ENCODE assay signal across 18 cellular contexts in the genomic region with DNA sequence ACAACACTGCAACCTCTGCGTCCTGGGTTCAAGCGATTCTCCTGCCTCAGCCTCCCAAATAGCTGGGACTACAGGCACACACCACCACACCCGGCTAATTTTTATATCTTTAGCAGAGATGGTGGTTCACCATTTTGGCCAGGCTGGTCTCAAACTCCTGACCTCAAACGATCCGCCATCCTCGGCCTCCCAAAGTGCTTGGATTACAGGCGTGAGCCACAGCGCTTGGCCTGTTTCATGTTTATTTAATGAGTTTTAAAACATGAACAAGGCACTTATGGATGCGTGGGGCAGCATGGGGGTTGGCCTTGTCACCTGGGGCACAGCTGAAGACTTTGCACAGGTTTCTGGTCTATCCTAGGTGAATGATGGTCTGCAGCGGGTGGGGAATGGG. TPM values are rescaled to one million over a fixed set of nuclear protein-coding genes. Genes with fewer than 3 reads are reported as not detected.
A peak's percentile ranks its signal among the peaks of the same experiment; 100 is the strongest.
DNase-seq lines count a peak whose midpoint lies in the region; ATAC-seq, FAIRE-seq and TF ChIP-seq lines count a peak whose summit lies in the region.
"Not testable (repeated sequence)": the region's sequence is repeated elsewhere in the genome, so short reads cannot be mapped to it uniquely, and the experiment has no call there.
"Had no signal": no experiment of that assay in that cellular context is flagged by ENCODE, and none has a peak within 500 bp of the region (broad histone marks: within the 10 kb centered on the region; RNA-seq: fewer than 3 reads in every experiment).

No MANE protein-coding gene starts in this region.

- H3K36me3 ChIP-seq in iPS-15b (ENCODE audit: control insufficient read depth, insufficient read depth, low read length): not testable (repeated sequence)

- POLR2A ChIA-PET in A549 (lab: Yijun Ruan, JAX): interaction anchor here (0.6 kb wide), 1 partner anchor 94 kb away, joined by 3 read pairs; no protein-coding TSS in a partner anchor

- CTCF ChIA-PET in A549 (lab: Yijun Ruan, JAX): interaction anchor here (0.6 to 13.8 kb wide), 22 partner anchors 8 to 187 kb away, joined by 3 to 163 read pairs (median 4); a partner anchor contains a TSS

- H3K4me3 Mint-ChIP-seq in IgD-negative memory B cell (peak overlapping the region; percentile 83 to 99 (median 90)), brain (peak overlapping the region in 3 of 5 experiments; percentile 26 to 57 (median 30)), nephron progenitor cell (peak overlapping the region; percentile 58)
- peak overlapping the region; percentile 100 for H3K4me3 Mint-ChIP-seq in T-helper 2 cell treated with Interferon-gamma antibody and Interleukin-4, amounts not matched to agents 5 μg/mL and 100 μg/mL, for 36 hours
- H3K4me3 Mint-ChIP-seq in activated T-helper 1 cell treated with anti-CD3 and anti-CD28 coated beads, Interleukin-12 subunit alpha, Interleukin-12 subunit beta, Interleukin-2, Interleukin-4 antibody, amounts not matched to agents 30 ng/mL and 10 ng/mL and 1 ng/mL, durations not matched to agents 14 hours and 24 hours and 36 hours: peak overlapping the region; percentile 100

- not testable (repeated sequence) for H3K27me3 ChIP-seq in iPS-15b (ENCODE audit: control insufficient read depth, insufficient read depth, low read length)

- TF ChIP-seq POLR2A in A549 (IDR thresholded peaks at IDR 0.05; ENCODE audit: low read length): not testable (repeated sequence)

- H3K9me3 Mint-ChIP-seq in IgD-negative memory B cell; T-helper 2 cell treated with Interferon-gamma antibody and Interleukin-4, amounts not matched to agents 5 μg/mL and 100 μg/mL, for 36 hours; activated T-helper 1 cell treated with anti-CD3 and anti-CD28 coated beads, Interleukin-12 subunit alpha, Interleukin-12 subunit beta, Interleukin-2, Interleukin-4 antibody, amounts not matched to agents 30 ng/mL and 10 ng/mL and 1 ng/mL, durations not matched to agents 14 hours and 24 hours and 36 hours; brain; nephron progenitor cell: not testable (repeated sequence)

- H3K27me3 Mint-ChIP-seq in IgD-negative memory B cell; T-helper 2 cell treated with Interferon-gamma antibody and Interleukin-4, amounts not matched to agents 5 μg/mL and 100 μg/mL, for 36 hours (ENCODE audit: low read depth); activated T-helper 1 cell treated with anti-CD3 and anti-CD28 coated beads, Interleukin-12 subunit alpha, Interleukin-12 subunit beta, Interleukin-2, Interleukin-4 antibody, amounts not matched to agents 30 ng/mL and 10 ng/mL and 1 ng/mL, durations not matched to agents 14 hours and 24 hours and 36 hours (ENCODE audit: insufficient read depth): not testable (repeated sequence)
- peaks cover 69% of the 10 kb centered on the region for H3K27me3 Mint-ChIP-seq in brain
- peaks cover 50% of the 10 kb centered on the region for H3K27me3 Mint-ChIP-seq in nephron progenitor cell (ENCODE audit: low read depth, poor library complexity)

- H3K9me3 ChIP-seq in A549; iPS-15b (ENCODE audit: control insufficient read depth, insufficient read depth, low read length): not testable (repeated sequence)

- H3K4me1 Mint-ChIP-seq in IgD-negative memory B cell (peaks cover 21 to 22% (median 21%) of the 10 kb centered on the region in 3 donors), brain (peaks cover 28% of the 10 kb centered on the region), nephron progenitor cell (peaks cover 65% of the 10 kb centered on the region)
- H3K4me1 Mint-ChIP-seq in T-helper 2 cell treated with Interferon-gamma antibody and Interleukin-4, amounts not matched to agents 5 μg/mL and 100 μg/mL, for 36 hours (ENCODE audit: low read depth): peaks cover 35% of the 10 kb centered on the region
- H3K4me1 Mint-ChIP-seq in activated T-helper 1 cell treated with anti-CD3 and anti-CD28 coated beads, Interleukin-12 subunit alpha, Interleukin-12 subunit beta, Interleukin-2, Interleukin-4 antibody, amounts not matched to agents 30 ng/mL and 10 ng/mL and 1 ng/mL, durations not matched to agents 14 hours and 24 hours and 36 hours (ENCODE audit: low read depth): peaks cover 40% of the 10 kb centered on the region

- not testable (repeated sequence) for FAIRE-seq in A549 (lab: Jason Lieb, UNC)

- TF ChIP-seq CTCF in A549 (IDR thresholded peaks at IDR 0.05); brain (conservative IDR thresholded peaks at IDR 0.05); nephron progenitor cell (IDR thresholded peaks at IDR 0.05): not testable (repeated sequence)

- not testable (repeated sequence) for H3K4me3 ChIP-seq in A549
- peak overlapping the region; percentile 86 for H3K4me3 ChIP-seq in iPS-15b (ENCODE audit: low read depth, low read length)

- H3K4me1 ChIP-seq in A549: not testable (repeated sequence)
- peaks cover 18% of the 10 kb centered on the region for H3K4me1 ChIP-seq in iPS-15b (ENCODE audit: control insufficient read depth, insufficient read depth, low read length)

- WGBS in A549 (ENCODE audit: missing lambda C conversion rate): 88% methylated on average over 10 of the region's 10 CpGs

- not testable (repeated sequence) for H3K27ac Mint-ChIP-seq in IgD-negative memory B cell; T-helper 2 cell treated with Interferon-gamma antibody and Interleukin-4, amounts not matched to agents 5 μg/mL and 100 μg/mL, for 36 hours; activated T-helper 1 cell treated with anti-CD3 and anti-CD28 coated beads, Interleukin-12 subunit alpha, Interleukin-12 subunit beta, Interleukin-2, Interleukin-4 antibody, amounts not matched to agents 30 ng/mL and 10 ng/mL and 1 ng/mL, durations not matched to agents 14 hours and 24 hours and 36 hours; brain; nephron progenitor cell

- H3K4me2 ChIP-seq in A549: peak overlapping the region; percentile 88

- not testable (repeated sequence) for TF ChIP-seq RAD21 in A549 (conservative IDR thresholded peaks at IDR 0.05 in 1 of 2, IDR thresholded peaks at IDR 0.05 in 1 of 2)

- TF ChIP-seq EP300 in A549 (IDR thresholded peaks at IDR 0.05): not testable (repeated sequence)

- not testable (repeated sequence) for H3K9ac ChIP-seq in iPS-15b (ENCODE audit: low read depth, low read length)

- intact Hi-C loops in activated T-helper 1 cell treated with anti-CD3 and anti-CD28 coated beads, Interleukin-12 subunit alpha, Interleukin-12 subunit beta, Interleukin-2, Interleukin-4 antibody, amounts not matched to agents 30 ng/mL and 10 ng/mL and 1 ng/mL, durations not matched to agents 14 hours and 24 hours and 36 hours (cut with micrococcal nuclease): loop anchor here (1.0 to 10.0 kb wide), 2 partner anchors 12 to 592 kb away; a partner anchor contains a TSS

- ATAC-seq in A549: not testable (repeated sequence)

- DNase-seq in A549 (ENCODE audit: low read depth in 1 of 2, low spot score in 1 of 2); T-helper 2 cell treated with Interferon-gamma antibody and Interleukin-4, amounts not matched to agents 5 μg/mL and 100 μg/mL, for 36 hours (ENCODE audit: low spot score); activated T-helper 1 cell treated with anti-CD3 and anti-CD28 coated beads, Interleukin-12 subunit alpha, Interleukin-12 subunit beta, Interleukin-2, Interleukin-4 antibody, amounts not matched to agents 30 ng/mL and 10 ng/mL and 1 ng/mL, durations not matched to agents 14 hours and 24 hours and 36 hours (ENCODE audit: low spot score); nephron progenitor cell: not testable (repeated sequence)
- DNase-seq in DMS53 (lab: John Stamatoyannopoulos, UW): peak; percentile 41

- not testable (repeated sequence) for H3K27ac ChIP-seq in A549

- H3K36me3 Mint-ChIP-seq in IgD-negative memory B cell; brain; nephron progenitor cell (ENCODE audit: low read depth): not testable (repeated sequence)
- peaks cover 35% of the 10 kb centered on the region for H3K36me3 Mint-ChIP-seq in T-helper 2 cell treated with Interferon-gamma antibody and Interleukin-4, amounts not matched to agents 5 μg/mL and 100 μg/mL, for 36 hours (ENCODE audit: low read depth)
- peaks cover 22% of the 10 kb centered on the region for H3K36me3 Mint-ChIP-seq in activated T-helper 1 cell treated with anti-CD3 and anti-CD28 coated beads, Interleukin-12 subunit alpha, Interleukin-12 subunit beta, Interleukin-2, Interleukin-4 antibody, amounts not matched to agents 30 ng/mL and 10 ng/mL and 1 ng/mL, durations not matched to agents 14 hours and 24 hours and 36 hours (ENCODE audit: low read depth)

RNA-seq across cellular contexts. Expression of a gene that starts 1.4 kb away (rescaled TPM):
- polyA plus RNA-seq in A549 (2011; rRNA removed): 70.8 and 77.3 TPM in 2 replicates
- 191 and 198 TPM in 2 replicates for polyA plus RNA-seq in A549 (2012; cell fraction: cytosol; rRNA removed)
- polyA plus RNA-seq in A549 (2012; cell fraction: nucleus; rRNA removed): 126 and 158 TPM in 2 replicates
- 106 to 116 TPM (median 113 TPM) in 3 replicates for polyA plus RNA-seq in A549 (2017; fragmentation: RNase III; extraction: RNeasy Plus Mini Kit Qiagen cat#74134 plus additional on column Dnase treatment)
- polyA minus RNA-seq in A549 (2011; rRNA and poly(A)+ RNA removed): 154 and 174 TPM in 2 replicates
- 417 TPM for polyA plus RNA-seq in IgD-negative memory B cell
- total RNA-seq in activated T-helper 1 cell treated with anti-CD3 and anti-CD28 coated beads, Interleukin-12 subunit alpha, Interleukin-12 subunit beta, Interleukin-2, Interleukin-4 antibody, amounts not matched to agents 30 ng/mL and 10 ng/mL and 1 ng/mL, durations not matched to agents 14 hours and 24 hours and 36 hours: 299 and 309 TPM in 2 replicates
- 26.0 TPM for polyA plus RNA-seq in brain (ENCODE audit: insufficient read depth, low read depth, low replicate concordance)

RNA-seq across cellular contexts. Expression of a gene that starts 10.1 kb away (rescaled TPM):
- polyA plus RNA-seq in A549 (2011; rRNA removed) (not detected in 2 replicates), A549 (2017; fragmentation: RNase III; extraction: RNeasy Plus Mini Kit Qiagen cat#74134 plus additional on column Dnase treatment) (0.15 TPM in 1 of 3 replicates, not detected in the others), IgD-negative memory B cell (4.2 TPM), brain (ENCODE audit: insufficient read depth, low read depth, low replicate concordance) (106 TPM)
- polyA plus RNA-seq in A549 (2012; cell fraction: cytosol; rRNA removed): 0.20 and 0.21 TPM in 2 replicates
- 0.09 and 0.12 TPM in 2 replicates for polyA plus RNA-seq in A549 (2012; cell fraction: nucleus; rRNA removed)
- not detected in 2 replicates for polyA minus RNA-seq in A549 (2011; rRNA and poly(A)+ RNA removed)
- 0.39 TPM in 1 of 2 replicates, not detected in the other for total RNA-seq in activated T-helper 1 cell treated with anti-CD3 and anti-CD28 coated beads, Interleukin-12 subunit alpha, Interleukin-12 subunit beta, Interleukin-2, Interleukin-4 antibody, amounts not matched to agents 30 ng/mL and 10 ng/mL and 1 ng/mL, durations not matched to agents 14 hours and 24 hours and 36 hours
- total RNA-seq: breast epithelium, esophagus squamous epithelium, Peyer's patch had no signal
- polyA plus RNA-seq: keratinocyte had no signal

RNA-seq across cellular contexts. Expression of a gene that starts 14.5 kb away (rescaled TPM):
- polyA plus RNA-seq in A549 (2011; rRNA removed) (not detected in 2 replicates), A549 (2017; fragmentation: RNase III; extraction: RNeasy Plus Mini Kit Qiagen cat#74134 plus additional on column Dnase treatment) (not detected in 3 replicates), IgD-negative memory B cell (7.1 TPM), brain (ENCODE audit: insufficient read depth, low read depth, low replicate concordance) (164 TPM)
- 0.06 and 0.13 TPM in 2 replicates for polyA plus RNA-seq in A549 (2012; cell fraction: cytosol; rRNA removed)
- polyA plus RNA-seq in A549 (2012; cell fraction: nucleus; rRNA removed): 0.10 and 0.13 TPM in 2 replicates
- not detected in 2 replicates for polyA minus RNA-seq in A549 (2011; rRNA and poly(A)+ RNA removed)
- not detected in 2 replicates for total RNA-seq in activated T-helper 1 cell treated with anti-CD3 and anti-CD28 coated beads, Interleukin-12 subunit alpha, Interleukin-12 subunit beta, Interleukin-2, Interleukin-4 antibody, amounts not matched to agents 30 ng/mL and 10 ng/mL and 1 ng/mL, durations not matched to agents 14 hours and 24 hours and 36 hours
- total RNA-seq: H4, HT1080 had no signal

RNA-seq across cellular contexts. Expression of a gene that starts 18.3 kb away (rescaled TPM):
- polyA plus RNA-seq in A549 (2011; rRNA removed) (0.06 and 0.13 TPM in 2 replicates), A549 (2017; fragmentation: RNase III; extraction: RNeasy Plus Mini Kit Qiagen cat#74134 plus additional on column Dnase treatment) (0.09 to 0.16 TPM (median 0.12 TPM) in 3 replicates), IgD-negative memory B cell (not detected), brain (ENCODE audit: insufficient read depth, low read depth, low replicate concordance) (29.2 TPM)
- 0.06 and 0.09 TPM in 2 replicates for polyA plus RNA-seq in A549 (2012; cell fraction: cytosol; rRNA removed)
- polyA plus RNA-seq in A549 (2012; cell fraction: nucleus; rRNA removed): 0.92 and 1.1 TPM in 2 replicates
- 0.21 and 0.29 TPM in 2 replicates for polyA minus RNA-seq in A549 (2011; rRNA and poly(A)+ RNA removed)
- total RNA-seq in activated T-helper 1 cell treated with anti-CD3 and anti-CD28 coated beads, Interleukin-12 subunit alpha, Interleukin-12 subunit beta, Interleukin-2, Interleukin-4 antibody, amounts not matched to agents 30 ng/mL and 10 ng/mL and 1 ng/mL, durations not matched to agents 14 hours and 24 hours and 36 hours: not detected in 2 replicates
- total RNA-seq: activated CD8-positive, alpha-beta memory T cell treated with anti-CD3 and anti-CD28 coated beads, Interleukin-2, amount 10 ng/mL, durations not matched to agents 7 days and 5 days; H4; HT1080 had no signal

RNA-seq across cellular contexts. Expression of a gene that starts 37.5 kb away (rescaled TPM):
- polyA plus RNA-seq in A549 (2011; rRNA removed) (0.32 and 0.46 TPM in 2 replicates), A549 (2017; fragmentation: RNase III; extraction: RNeasy Plus Mini Kit Qiagen cat#74134 plus additional on column Dnase treatment) (0.16 TPM in 1 of 3 replicates, not detected in the others), IgD-negative memory B cell (not detected), brain (ENCODE audit: insufficient read depth, low read depth, low replicate concordance) (0.78 TPM)
- polyA plus RNA-seq in A549 (2012; cell fraction: cytosol; rRNA removed): 0.05 and 0.07 TPM in 2 replicates
- 0.17 TPM in 1 of 2 replicates, not detected in the other for polyA plus RNA-seq in A549 (2012; cell fraction: nucleus; rRNA removed)
- not detected in 2 replicates for polyA minus RNA-seq in A549 (2011; rRNA and poly(A)+ RNA removed)
- not detected in 2 replicates for total RNA-seq in activated T-helper 1 cell treated with anti-CD3 and anti-CD28 coated beads, Interleukin-12 subunit alpha, Interleukin-12 subunit beta, Interleukin-2, Interleukin-4 antibody, amounts not matched to agents 30 ng/mL and 10 ng/mL and 1 ng/mL, durations not matched to agents 14 hours and 24 hours and 36 hours
- total RNA-seq: activated CD8-positive, alpha-beta memory T cell treated with anti-CD3 and anti-CD28 coated beads, Interleukin-2, amount 10 ng/mL, durations not matched to agents 7 days and 5 days; endodermal cell; H4; HT1080; liver; mononuclear cell had no signal

Comparison
In these comparisons a context has a peak if more than half of its experiments do, and no peak if none do; other contexts are left out.
1. H3K4me3 Mint-ChIP-seq: peak in every context shown above with its lines; median percentile 100 in T-helper 2 cell treated with Interferon-gamma antibody and Interleukin-4, amounts not matched to agents 5 μg/mL and 100 μg/mL, for 36 hours; 100 in activated T-helper 1 cell treated with anti-CD3 and anti-CD28 coated beads, Interleukin-12 subunit alpha, Interleukin-12 subunit beta, Interleukin-2, Interleukin-4 antibody, amounts not matched to agents 30 ng/mL and 10 ng/mL and 1 ng/mL, durations not matched to agents 14 hours and 24 hours and 36 hours; 90 in IgD-negative memory B cell; 58 in nephron progenitor cell; 30 in brain.
2. RNA of a gene that starts 10.1 kb away (polyA plus RNA-seq): 106 TPM in brain (single experiment); 4.2 TPM in IgD-negative memory B cell (single experiment) and 0.09 to 0.21 TPM in A549; every median in the first group is over 10 times any median in the second.
3. RNA of a gene that starts 14.5 kb away (polyA plus RNA-seq): 164 TPM in brain (single experiment); 7.1 TPM in IgD-negative memory B cell (single experiment) and 0.06 to 0.13 TPM in A549; every median in the first group is over 10 times any median in the second.